Comparison of ENCODE assay signal across 11 cellular contexts in the genomic region with DNA sequence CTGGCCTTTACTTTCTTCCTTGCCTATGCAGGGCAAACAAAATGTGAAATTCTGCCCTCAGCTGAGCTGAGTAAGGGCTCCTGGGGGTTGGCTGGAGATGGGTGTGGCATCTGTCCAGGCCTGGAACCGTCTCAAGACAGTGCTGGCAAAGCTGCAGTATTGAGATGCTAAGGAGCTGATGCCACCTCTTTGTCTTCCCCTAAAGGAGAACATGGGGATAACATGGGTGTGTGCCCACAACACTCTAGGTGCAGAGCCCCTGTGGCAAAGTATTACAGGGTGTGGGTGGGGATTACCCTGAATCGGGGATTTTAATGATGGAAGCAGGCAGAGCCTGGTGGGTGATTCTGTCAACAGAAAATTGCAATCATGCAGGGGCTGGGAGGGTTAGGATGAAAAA. TPM values are rescaled to one million over a fixed set of nuclear protein-coding genes. Genes with fewer than 3 reads are reported as not detected.
DNase-seq lines count a peak whose midpoint lies in the region; ATAC-seq, FAIRE-seq and TF ChIP-seq lines count a peak whose summit lies in the region.
"Had no signal": no experiment of that assay in that cellular context is flagged by ENCODE, and none has a peak within 500 bp of the region (broad histone marks: within the 10 kb centered on the region; RNA-seq: fewer than 3 reads in every experiment).

No MANE protein-coding gene starts in this region.

- TF ChIP-seq CTCF in HepG2 (CRISPR knock-in tag; IDR thresholded peaks at IDR 0.05) (no peak), right lobe of liver (IDR thresholded peaks at IDR 0.05) (no peak), type B pancreatic cell (conservative IDR thresholded peaks at IDR 0.05) (peak; percentile 23)

- no peaks in the 10 kb centered on the region for H3K9me3 Mint-ChIP-seq in type B pancreatic cell

- no TSS peak for BruUV-seq in HepG2 (replicated peaks; lab: Mats Ljungman, UMichigan)

- H3K4me3 ChIP-seq in HepG2 (replicated peaks in 1 of 3; ENCODE audit: insufficient read depth in 1 of 3, low read depth in 2 of 3, low read length in 3 of 3): no peak overlapping the region
- no peak overlapping the region for H3K4me3 ChIP-seq in right lobe of liver
- H3K4me3 ChIP-seq: smooth muscle cell, thoracic aorta had no signal

- H3K27me3 ChIP-seq in HepG2 (ENCODE audit: control insufficient read depth in 1 of 2, insufficient read depth in 2 of 2, low read length in 2 of 2) (no peaks in the 10 kb centered on the region; a peak in 1 of 5 replicates), right lobe of liver (no peaks in the 10 kb centered on the region)

- intact Hi-C loops in HepG2 (cut with micrococcal nuclease; ENCODE audit: unreplicated experiment) (loop anchor here (5.0 kb wide), 1 partner anchor 242 kb away; a partner anchor contains a TSS), right lobe of liver (cut with DNase I) (no loop called here)

- TF ChIP-seq POLR2A in HepG2 (IDR thresholded peaks at IDR 0.05; ENCODE audit: insufficient read depth in 1 of 2, low read depth in 2 of 2, low read length in 2 of 2) (no peak), right lobe of liver (IDR thresholded peaks at IDR 0.05) (no peak)

- CTCF ChIA-PET in HepG2 (lab: Yijun Ruan, JAX; ENCODE audit: low intra/inter-chr PET ratio, low total read pairs): no interaction called here

- no peak for FAIRE-seq in HepG2 (lab: Jason Lieb, UNC)

- H3K9me3 ChIP-seq in HepG2 (ENCODE audit: low read length): no peaks in the 10 kb centered on the region
- H3K9me3 ChIP-seq in right lobe of liver: no peaks in the 10 kb centered on the region
- H3K9me3 ChIP-seq: thoracic aorta had no signal

- H3K36me3 ChIP-seq in HepG2 (replicated peaks in 1 of 2; ENCODE audit: control insufficient read depth in 1 of 2, insufficient read depth in 2 of 2, low read length in 2 of 2): peaks cover 20 to 47% of the 10 kb centered on the region in 2 experiments; a peak in 4 of 5 replicates
- peaks cover 0 to 48% (median 24%) of the 10 kb centered on the region in 4 donors for H3K36me3 ChIP-seq in right lobe of liver

- H4K20me1 ChIP-seq in HepG2 (ENCODE audit: insufficient read depth, low read length): no peaks in the 10 kb centered on the region

- TF ChIP-seq EP300 in HepG2 (IDR thresholded peaks at IDR 0.05; ENCODE audit: low read depth in 2 of 2, low read length in 2 of 2): no peak
- TF ChIP-seq EP300 in HepG2 (CRISPR knock-in tag; IDR thresholded peaks at IDR 0.05; ENCODE audit: borderline replicate concordance): no peak

- POLR2A ChIA-PET in HepG2 (lab: Yijun Ruan, JAX): interaction anchor here (3.0 kb wide), 1 partner anchor 55 kb away, joined by 21 read pairs; a partner anchor contains a TSS

- peaks cover 25% of the 10 kb centered on the region for H3K79me2 ChIP-seq in HepG2 (ENCODE audit: insufficient read depth, low read length)

- peaks cover 19% of the 10 kb centered on the region for H3K36me3 Mint-ChIP-seq in type B pancreatic cell

- H3K4me1 ChIP-seq in HepG2 (ENCODE audit: insufficient read depth, low read length) (peaks cover 30% of the 10 kb centered on the region), right lobe of liver (peaks cover 0 to 21% (median 9%) of the 10 kb centered on the region in 4 donors)

- in situ Hi-C loops in HepG2 (cut with HindIII; ENCODE audit: extremely low pct_ligation_motif_present, low pct_unique_long_range_greater_than_20kb): no loop called here

- H3K4me1 Mint-ChIP-seq in type B pancreatic cell (ENCODE audit: unreplicated experiment): peaks cover 10% of the 10 kb centered on the region

- no peak overlapping the region for H3K4me2 ChIP-seq in HepG2 (ENCODE audit: low read depth, low read length)
- H3K4me2 ChIP-seq: smooth muscle cell had no signal

- no peak for TF ChIP-seq RAD21 in HepG2 (CRISPR knock-in tag; IDR thresholded peaks at IDR 0.05)

- no peak overlapping the region for H3K27ac Mint-ChIP-seq in type B pancreatic cell

- H3K4me3 Mint-ChIP-seq in type B pancreatic cell: peak overlapping the region; percentile 74

- ATAC-seq in HepG2 (no peak), right lobe of liver (no peak), HG02571 (IDR thresholded peaks at IDR 0.05; ENCODE audit: unreplicated experiment) (no peak), HG03439 (IDR thresholded peaks at IDR 0.05; ENCODE audit: unreplicated experiment) (no peak)

- no peak overlapping the region for H3K9ac ChIP-seq in HepG2 (ENCODE audit: insufficient read depth, low read depth, low read length)

- WGBS in HepG2 (ENCODE audit: low lambda C conversion rate): 93% methylated on average over 2 of the region's 2 CpGs
- 48% methylated on average over 2 of the region's 2 CpGs for WGBS in right lobe of liver (ENCODE audit: insufficient coverage, low coverage, low lambda C conversion rate, missing lambda C conversion rate)

- no peak overlapping the region for H2AFZ ChIP-seq in HepG2 (ENCODE audit: low read length)

- DNase-seq in HepG2 (ENCODE audit: low spot score): no peak
- no peak for DNase-seq in right lobe of liver
- peak; percentile 50 for DNase-seq in NAMALWA (ENCODE audit: low spot score)
- DNase-seq in cerebellum (ENCODE audit: low spot score): peak; percentile 64
- DNase-seq in type B pancreatic cell (ENCODE audit: extremely low spot score, unreplicated experiment): no peak
- no peak for DNase-seq in NK-92 (lab: John Stamatoyannopoulos, UW; ENCODE audit: unreplicated experiment)
- DNase-seq: central memory CD4-positive, alpha-beta T cell had no signal

- no peaks in the 10 kb centered on the region for H3K27me3 Mint-ChIP-seq in type B pancreatic cell

- H3K27ac ChIP-seq in HepG2 (ENCODE audit: extremely low read length, insufficient read depth, low read length): no peak overlapping the region
- H3K27ac ChIP-seq in right lobe of liver: no peak overlapping the region
- H3K27ac ChIP-seq: thoracic aorta had no signal

RNA-seq across cellular contexts. Expression of a gene that starts 2.5 kb away (rescaled TPM):
- 3.4 and 5.1 TPM in 2 replicates for total RNA-seq in HepG2 (2016; rRNA removed; fragmentation: Illumina TruSeq; extraction: Trizol)
- total RNA-seq in HepG2 (2016; cell fraction: cytosol; rRNA removed; fragmentation: Illumina TruSeq; extraction: Trizol; ENCODE audit: low read depth): 5.4 and 6.6 TPM in 2 replicates
- total RNA-seq in HepG2 (2016; cell fraction: insoluble cytoplasmic fraction; rRNA removed; fragmentation: Illumina TruSeq; extraction: Trizol): 2.8 and 4.6 TPM in 2 replicates
- 8.5 and 8.7 TPM in 2 replicates for total RNA-seq in HepG2 (2016; cell fraction: membrane; rRNA removed; fragmentation: Illumina TruSeq; extraction: Trizol)
- total RNA-seq in HepG2 (2016; cell fraction: nucleus; rRNA removed; fragmentation: Illumina TruSeq; extraction: Trizol): 11.8 and 11.9 TPM in 2 replicates
- polyA plus RNA-seq in HepG2 (2011; rRNA removed): 7.1 and 8.1 TPM in 2 replicates
- polyA plus RNA-seq in HepG2 (2011; cell fraction: cytosol; rRNA removed): 7.1 and 7.2 TPM in 2 replicates
- polyA plus RNA-seq in HepG2 (2011; cell fraction: nucleus; rRNA removed): 19.2 and 19.5 TPM in 2 replicates
- 8.2 and 8.6 TPM in 2 replicates for polyA plus RNA-seq in HepG2 (2012)
- polyA plus RNA-seq in HepG2 (2016; cell fraction: cytosol; fragmentation: Illumina TruSeq; extraction: Trizol; ENCODE audit: low read depth): 4.9 and 5.7 TPM in 2 replicates
- 4.6 and 5.3 TPM in 2 replicates for polyA plus RNA-seq in HepG2 (2016; cell fraction: insoluble cytoplasmic fraction; fragmentation: Illumina TruSeq; extraction: Trizol; ENCODE audit: low read depth)
- 8.5 and 11.7 TPM in 2 replicates for polyA plus RNA-seq in HepG2 (2016; cell fraction: membrane; fragmentation: Illumina TruSeq; extraction: Trizol; ENCODE audit: low read depth)
- polyA plus RNA-seq in HepG2 (2016; cell fraction: nucleus; fragmentation: Illumina TruSeq; extraction: Trizol; ENCODE audit: insufficient read depth, low read depth): 15.9 and 17.9 TPM in 2 replicates
- 14.7 and 20.2 TPM in 2 replicates for polyA minus RNA-seq in HepG2 (2011; rRNA and poly(A)+ RNA removed; ENCODE audit: low replicate concordance)
- 7.6 and 9.7 TPM in 2 replicates for polyA minus RNA-seq in HepG2 (2011; cell fraction: cytosol; rRNA and poly(A)+ RNA removed)
- 20.2 and 21.6 TPM in 2 replicates for polyA minus RNA-seq in HepG2 (2011; cell fraction: nucleus; rRNA and poly(A)+ RNA removed)
- 10 to 100 TPM in 4 of 6 experiments, 1 to 10 TPM in 2; 6.4 to 14.2 (median 12.0) TPM for total RNA-seq in right lobe of liver
- total RNA-seq in cerebellum: 49.1 TPM
- total RNA-seq in type B pancreatic cell (ENCODE audit: low replicate concordance): 6.4 and 24.4 TPM in 2 replicates

RNA-seq across cellular contexts. Expression of a gene that starts 54.9 kb away (rescaled TPM):
- total RNA-seq in HepG2 (2016; rRNA removed; fragmentation: Illumina TruSeq; extraction: Trizol) (20.9 and 27.4 TPM in 2 replicates), right lobe of liver (10 to 100 TPM; 12.7 to 22.5 (median 17.6) TPM), cerebellum (43.4 TPM), type B pancreatic cell (ENCODE audit: low replicate concordance) (55.3 and 67.8 TPM in 2 replicates)
- total RNA-seq in HepG2 (2016; cell fraction: cytosol; rRNA removed; fragmentation: Illumina TruSeq; extraction: Trizol; ENCODE audit: low read depth): 2.7 and 3.3 TPM in 2 replicates
- total RNA-seq in HepG2 (2016; cell fraction: insoluble cytoplasmic fraction; rRNA removed; fragmentation: Illumina TruSeq; extraction: Trizol): 21.8 and 25.6 TPM in 2 replicates
- 7.4 and 7.7 TPM in 2 replicates for total RNA-seq in HepG2 (2016; cell fraction: membrane; rRNA removed; fragmentation: Illumina TruSeq; extraction: Trizol)
- 17.4 and 18.8 TPM in 2 replicates for total RNA-seq in HepG2 (2016; cell fraction: nucleus; rRNA removed; fragmentation: Illumina TruSeq; extraction: Trizol)
- 8.7 and 9.7 TPM in 2 replicates for polyA plus RNA-seq in HepG2 (2011; rRNA removed)
- polyA plus RNA-seq in HepG2 (2011; cell fraction: cytosol; rRNA removed): 5.2 and 7.2 TPM in 2 replicates
- 7.6 and 9.7 TPM in 2 replicates for polyA plus RNA-seq in HepG2 (2011; cell fraction: nucleus; rRNA removed)
- polyA plus RNA-seq in HepG2 (2012): 8.7 and 12.1 TPM in 2 replicates
- polyA plus RNA-seq in HepG2 (2016; cell fraction: cytosol; fragmentation: Illumina TruSeq; extraction: Trizol; ENCODE audit: low read depth): 0.76 and 0.90 TPM in 2 replicates
- polyA plus RNA-seq in HepG2 (2016; cell fraction: insoluble cytoplasmic fraction; fragmentation: Illumina TruSeq; extraction: Trizol; ENCODE audit: low read depth): 15.7 and 20.7 TPM in 2 replicates
- polyA plus RNA-seq in HepG2 (2016; cell fraction: membrane; fragmentation: Illumina TruSeq; extraction: Trizol; ENCODE audit: low read depth): 2.3 and 2.4 TPM in 2 replicates
- polyA plus RNA-seq in HepG2 (2016; cell fraction: nucleus; fragmentation: Illumina TruSeq; extraction: Trizol; ENCODE audit: insufficient read depth, low read depth): 15.9 and 19.8 TPM in 2 replicates
- 12.2 and 36.0 TPM in 2 replicates for polyA minus RNA-seq in HepG2 (2011; rRNA and poly(A)+ RNA removed; ENCODE audit: low replicate concordance)
- 5.9 and 8.2 TPM in 2 replicates for polyA minus RNA-seq in HepG2 (2011; cell fraction: cytosol; rRNA and poly(A)+ RNA removed)
- polyA minus RNA-seq in HepG2 (2011; cell fraction: nucleus; rRNA and poly(A)+ RNA removed): 22.1 and 29.7 TPM in 2 replicates

Comparison
In these comparisons a context has a peak if more than half of its experiments do, and no peak if none do; other contexts are left out.
1. DNase-seq: peak in NAMALWA (single experiment) and cerebellum (single experiment); none in HepG2 (single experiment), right lobe of liver (0 of 3), type B pancreatic cell (single experiment) and NK-92 (single experiment).